In the genomic region with DNA sequence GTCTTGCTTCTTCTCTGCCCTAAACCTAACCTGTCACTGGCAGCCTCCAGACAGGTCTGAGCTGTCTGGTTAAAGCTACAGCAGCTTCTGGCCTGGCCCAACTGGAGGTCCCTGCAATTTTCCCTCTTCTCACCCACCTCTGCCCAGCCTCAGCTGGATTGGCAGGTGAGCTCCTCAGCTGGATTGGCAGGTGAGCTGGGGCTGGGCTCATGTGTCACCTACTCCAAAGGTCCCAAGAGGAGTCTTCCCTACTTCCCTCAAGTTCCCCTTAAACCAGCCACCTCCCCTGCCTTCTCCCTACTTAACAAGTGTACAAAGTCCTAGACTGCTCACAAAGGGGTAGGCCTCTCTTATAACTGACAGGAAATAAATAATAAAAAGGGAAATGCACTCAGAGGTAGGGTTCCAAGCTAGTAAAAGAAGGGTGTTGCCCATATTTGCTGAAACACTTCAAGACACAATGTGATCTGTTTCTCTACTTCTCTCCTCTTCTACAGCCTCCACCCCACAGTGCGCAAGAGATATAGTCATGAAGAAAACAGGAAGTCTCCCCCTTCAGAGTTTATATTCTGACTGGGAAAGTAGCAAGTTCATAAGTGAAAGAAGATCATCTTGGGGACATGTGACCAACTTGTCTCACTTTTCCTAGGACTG, we compare ENCODE assay signal across 8 cellular contexts. TPM values are rescaled to one million over a fixed set of nuclear protein-coding genes. Genes with fewer than 3 reads are reported as not detected.
DNase-seq lines count a peak whose midpoint lies in the region; ATAC-seq, FAIRE-seq and TF ChIP-seq lines count a peak whose summit lies in the region.
"Had no signal": no experiment of that assay in that cellular context is flagged by ENCODE, and none has a peak within 500 bp of the region (broad histone marks: within the 10 kb centered on the region; RNA-seq: fewer than 3 reads in every experiment).

A gene with protein sequence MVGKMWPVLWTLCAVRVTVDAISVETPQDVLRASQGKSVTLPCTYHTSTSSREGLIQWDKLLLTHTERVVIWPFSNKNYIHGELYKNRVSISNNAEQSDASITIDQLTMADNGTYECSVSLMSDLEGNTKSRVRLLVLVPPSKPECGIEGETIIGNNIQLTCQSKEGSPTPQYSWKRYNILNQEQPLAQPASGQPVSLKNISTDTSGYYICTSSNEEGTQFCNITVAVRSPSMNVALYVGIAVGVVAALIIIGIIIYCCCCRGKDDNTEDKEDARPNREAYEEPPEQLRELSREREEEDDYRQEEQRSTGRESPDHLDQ (minus strand): TSS at position 89 of the 654 bp plus-strand sequence. CDS start 90 bp downstream, outside the sequence.

- intact Hi-C loops in cardiac septum (cut with DNase I), result no loop called here

- H3K4me3 ChIP-seq in HL-60 (replicated peaks; ENCODE audit: insufficient read depth, low read length) (no peak within 1 kb of the TSS), rectal smooth muscle tissue (ENCODE audit: low read length) (peak within 1 kb of the TSS; percentile 42)

- no peaks in the 10 kb centered on the region for H3K9me3 Mint-ChIP-seq in activated T-cell treated with anti-CD3 and anti-CD28 coated beads, Interleukin-2, amount 50 U/mL, for 4 hours

- H3K4me1 ChIP-seq in rectal smooth muscle tissue (ENCODE audit: control insufficient read depth, insufficient read depth, low read length), result no peaks in the 10 kb centered on the region

- no peak for FAIRE-seq in H54 (lab: Jason Lieb, UNC)

- H3K27ac ChIP-seq in HL-60 (replicated peaks) (peak within 1 kb of the TSS; percentile 51), rectal smooth muscle tissue (ENCODE audit: low read depth, low read length) (no peak within 1 kb of the TSS)

- DNase-seq in HL-60 (ENCODE audit: low read depth in 1 of 2, low spot score in 1 of 2), result peak in 1 of 2 experiments; percentile 76
- DNase-seq in activated T-cell treated with anti-CD3 and anti-CD28 coated beads, Interleukin-2, amount 50 U/mL, for 4 hours, result no peak
- no peak for DNase-seq in H54 (ENCODE audit: insufficient read length, low spot score)
- no peak for DNase-seq in cardiac septum (ENCODE audit: low spot score)
- DNase-seq in NCI-H2081 treated with DMSO at 0.1 percent for 48 hours (lab: John Stamatoyannopoulos, UW), result no peak

- no peak for TF ChIP-seq CTCF in HL-60 (IDR thresholded peaks at IDR 0.05; ENCODE audit: insufficient read depth, low read length)

- peak within 1 kb of the TSS; percentile 61 for H3K9ac ChIP-seq in rectal smooth muscle tissue (ENCODE audit: low read length)

- no peaks in the 10 kb centered on the region for H3K27me3 Mint-ChIP-seq in activated T-cell treated with anti-CD3 and anti-CD28 coated beads, Interleukin-2, amount 50 U/mL, for 4 hours (ENCODE audit: low read depth)

- H3K27me3 ChIP-seq in HL-60 (ENCODE audit: insufficient read depth, poor library complexity, severe bottlenecking) (no peaks in the 10 kb centered on the region), rectal smooth muscle tissue (ENCODE audit: control insufficient read depth, insufficient read depth, low read length) (no peaks in the 10 kb centered on the region)

- peak within 1 kb of the TSS; percentile 69 for H3K4me3 Mint-ChIP-seq in activated T-cell treated with anti-CD3 and anti-CD28 coated beads, Interleukin-2, amount 50 U/mL, for 4 hours

- no peaks in the 10 kb centered on the region for H3K36me3 Mint-ChIP-seq in activated T-cell treated with anti-CD3 and anti-CD28 coated beads, Interleukin-2, amount 50 U/mL, for 4 hours (ENCODE audit: insufficient read depth)

- ATAC-seq in GM19463 (IDR thresholded peaks at IDR 0.05; ENCODE audit: unreplicated experiment), result peak; percentile 72
- ATAC-seq in activated T-cell treated with anti-CD3 and anti-CD28 coated beads, Interleukin-2, amount 50 U/mL, for 4 hours, result peak; percentile 86 to 87

- peaks cover 55% of the 10 kb centered on the region for H3K4me1 Mint-ChIP-seq in activated T-cell treated with anti-CD3 and anti-CD28 coated beads, Interleukin-2, amount 50 U/mL, for 4 hours (ENCODE audit: low read depth)

- H3K36me3 ChIP-seq in rectal smooth muscle tissue (ENCODE audit: control insufficient read depth, insufficient read depth, low read length), result no peaks in the 10 kb centered on the region

- no peak for TF ChIP-seq POLR2A in H54 (IDR thresholded peaks at IDR 0.05; ENCODE audit: low read depth, low read length)

RNA-seq across cellular contexts. Expression of the gene that starts here (rescaled TPM):
- total RNA-seq in activated T-cell treated with anti-CD3 and anti-CD28 coated beads, Interleukin-2, amount 50 U/mL, for 4 hours, result under 1 TPM; 0.16 to 0.45 (median 0.20) TPM
- total RNA-seq in cardiac septum, result 2.7 TPM
- total RNA-seq: SK-MEL-5 had no signal

Comparison
In these comparisons a context has a peak if more than half of its experiments do, and no peak if none do; other contexts are left out.
1. Peak in ATAC-seq in activated T-cell treated with anti-CD3 and anti-CD28 coated beads, Interleukin-2, amount 50 U/mL, for 4 hours; RNA of the gene not detected or under 1 TPM.